1 cellular context compared by ENCODE assay signal in the genomic region with DNA sequence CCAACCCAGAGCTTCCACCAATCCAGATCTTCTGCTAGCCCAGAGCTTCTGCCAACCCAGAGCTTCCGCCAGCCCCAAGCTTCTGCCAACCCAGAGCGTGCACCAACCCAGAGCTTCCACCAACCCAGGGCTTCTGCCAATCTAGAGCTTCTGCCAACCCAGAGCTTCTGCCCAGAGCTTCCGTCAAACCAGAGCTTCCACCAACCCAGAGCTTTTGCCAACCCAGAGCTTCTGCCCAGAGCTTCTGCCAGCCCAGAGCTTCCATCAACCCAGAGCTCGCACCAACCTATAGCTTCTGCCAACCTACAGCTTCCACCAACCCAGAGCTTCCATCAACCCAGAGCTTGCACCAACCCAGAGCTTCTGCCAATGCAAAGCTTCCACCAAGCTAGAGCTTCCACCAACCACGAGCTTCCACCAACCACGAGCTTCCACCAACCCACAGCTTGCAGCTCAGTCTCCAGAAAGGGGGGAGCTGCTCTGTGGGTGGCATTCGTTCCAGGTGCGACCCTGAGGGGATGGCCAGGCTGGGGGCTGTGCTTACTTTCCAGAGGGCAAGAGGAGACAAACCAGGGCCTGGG.
TF ChIP-seq lines count a peak whose summit lies in the region.

No MANE protein-coding gene starts in this region.

TF ChIP-seq in H1, 55 proteins besides CTCF, POLR2A, EP300 and RAD21:
- TF ChIP-seq SRF (IDR thresholded peaks at IDR 0.05; ENCODE audit: low read depth, low read length) (no peak), RNF2 (IDR thresholded peaks at IDR 0.05; ENCODE audit: borderline replicate concordance, low read depth, low read length, missing control alignments, poor library complexity, severe bottlenecking) (no peak), CHD7 (IDR thresholded peaks at IDR 0.05; ENCODE audit: insufficient replicate concordance, low read length) (no peak), RXRA (IDR thresholded peaks at IDR 0.05; ENCODE audit: insufficient read depth, low read depth, low read length) (no peak)
